ENCODE assay signal across 18 cellular contexts in genomic region chr21:46443910-46444309, GRCh38. TPM values are rescaled to one million over a fixed set of nuclear protein-coding genes. Genes with fewer than 3 reads are reported as not detected.
A peak's percentile ranks its signal among the peaks of the same experiment; 100 is the strongest.
DNase-seq lines count a peak whose midpoint lies in the region; ATAC-seq, FAIRE-seq and TF ChIP-seq lines count a peak whose summit lies in the region.
"Had no signal": no experiment of that assay in that cellular context is flagged by ENCODE, and none has a peak within 500 bp of the region (broad histone marks: within the 10 kb centered on the region; RNA-seq: fewer than 3 reads in every experiment).

No MANE protein-coding gene starts in this region.

- H3K9me3 Mint-ChIP-seq in GM23338, result peaks cover 10% of the 10 kb centered on the region
- H3K9me3 Mint-ChIP-seq in T-cell, result peaks cover 0 to 9% (median 8%) of the 10 kb centered on the region in 3 donors

- TF ChIP-seq CTCF in GM23338 (conservative IDR thresholded peaks at IDR 0.05; ENCODE audit: low read depth in 2 of 2), result no peak
- TF ChIP-seq CTCF in heart left ventricle (IDR thresholded peaks at IDR 0.05), result no peak

- no peaks in the 10 kb centered on the region for H3K79me2 ChIP-seq in GM23338 (replicated peaks; ENCODE audit: insufficient read depth)

- peaks cover 10% of the 10 kb centered on the region; the same call in 1 of the 2 replicates for H3K36me3 ChIP-seq in GM23338 (ENCODE audit: insufficient read depth)
- peaks cover 2 to 71% (median 61%) of the 10 kb centered on the region in 9 donors for H3K36me3 ChIP-seq in heart left ventricle

- ATAC-seq in GM23338 (peak; percentile 37), T-cell (replicated peaks in 1 of 4) (no peak), heart left ventricle (peak; percentile 79 to 91 (median 87)), GM19351 (IDR thresholded peaks at IDR 0.05; ENCODE audit: unreplicated experiment) (no peak)

- H4K20me1 ChIP-seq in GM23338 (replicated peaks; ENCODE audit: insufficient read depth), result no peaks in the 10 kb centered on the region
- H4K20me1 ChIP-seq: BLaER1 had no signal

- H3K4me1 ChIP-seq in GM23338 (ENCODE audit: insufficient read depth) (no peaks in the 10 kb centered on the region), heart left ventricle (peaks cover 0 to 16% (median 10%) of the 10 kb centered on the region in 12 donors)
- H3K4me1 ChIP-seq: BLaER1 had no signal

- no peak for FAIRE-seq in H54 (lab: Jason Lieb, UNC)

- H3K4me3 ChIP-seq in GM23338 (no peak overlapping the region), heart left ventricle (no peak overlapping the region)
- H3K4me3 ChIP-seq: BLaER1, GM23248 had no signal

- H2AFZ ChIP-seq in GM23338, result no peak overlapping the region
- H2AFZ ChIP-seq: GM23248 had no signal

- POLR2A ChIA-PET in T-cell (lab: Charles Lee), result no interaction called here

- no peak for TF ChIP-seq POLR2A in heart left ventricle (IDR thresholded peaks at IDR 0.05)
- no peak for TF ChIP-seq POLR2A in H54 (IDR thresholded peaks at IDR 0.05; ENCODE audit: low read depth, low read length)

- peak overlapping the region; percentile 69 for H3K27ac Mint-ChIP-seq in GM23338
- H3K27ac Mint-ChIP-seq in T-cell, result peak overlapping the region; percentile 47 to 62
- H3K27ac Mint-ChIP-seq: activated naive CD4-positive, alpha-beta T cell treated with anti-CD3 and anti-CD28 coated beads, Interleukin-2, amount 10 ng/mL, durations not matched to agents 7 days and 5 days; IgD-negative memory B cell; T-helper 2 cell treated with Interferon-gamma antibody and Interleukin-4, amounts not matched to agents 5 μg/mL and 100 μg/mL, for 36 hours had no signal

- H3K27me3 Mint-ChIP-seq in GM23338 (ENCODE audit: insufficient read depth, low read depth, poor library complexity), result peaks cover 10% of the 10 kb centered on the region
- no peaks in the 10 kb centered on the region for H3K27me3 Mint-ChIP-seq in T-cell
- H3K27me3 Mint-ChIP-seq: activated naive CD4-positive, alpha-beta T cell treated with anti-CD3 and anti-CD28 coated beads, Interleukin-2, amount 10 ng/mL, durations not matched to agents 7 days and 5 days; IgD-negative memory B cell had no signal

- CTCF ChIA-PET in T-cell (lab: Charles Lee), result no interaction called here

- H3K36me3 Mint-ChIP-seq in GM23338 (ENCODE audit: low read depth) (peaks cover 83% of the 10 kb centered on the region), T-cell (peaks cover 49% of the 10 kb centered on the region)

- H3K27ac ChIP-seq in GM23338 (ENCODE audit: low read depth) (no peak overlapping the region), heart left ventricle (peak overlapping the region in 6 of 12 donors; percentile 34 to 59 (median 44))
- H3K27ac ChIP-seq: BLaER1, GM23248 had no signal

- H3K27me3 ChIP-seq in GM23338 (ENCODE audit: insufficient read depth), result no peaks in the 10 kb centered on the region
- H3K27me3 ChIP-seq in heart left ventricle, result no peaks in the 10 kb centered on the region
- H3K27me3 ChIP-seq: BLaER1 had no signal

- H3F3A ChIP-seq in GM23338 (replicated peaks; ENCODE audit: low read depth), result 0 out of 2 replicates have a peak, but pooled peaks cover 6% of the 10 kb centered on the region

- H3K4me3 Mint-ChIP-seq in GM23338 (no peak overlapping the region), T-cell (no peak overlapping the region)
- H3K4me3 Mint-ChIP-seq: activated naive CD4-positive, alpha-beta T cell treated with anti-CD3 and anti-CD28 coated beads, Interleukin-2, amount 10 ng/mL, durations not matched to agents 7 days and 5 days; IgD-negative memory B cell; T-helper 2 cell treated with Interferon-gamma antibody and Interleukin-4, amounts not matched to agents 5 μg/mL and 100 μg/mL, for 36 hours had no signal

- WGBS in heart left ventricle, 4 donors, result 35 to 45% (median 42%) methylated on average over 8 of the region's 8 CpGs

- peaks cover 18% of the 10 kb centered on the region for H3K4me1 Mint-ChIP-seq in GM23338
- H3K4me1 Mint-ChIP-seq in T-cell, result peaks cover 0 to 6% (median 5%) of the 10 kb centered on the region in 3 donors
- H3K4me1 Mint-ChIP-seq: activated naive CD4-positive, alpha-beta T cell treated with anti-CD3 and anti-CD28 coated beads, Interleukin-2, amount 10 ng/mL, durations not matched to agents 7 days and 5 days had no signal

- H3K9me2 ChIP-seq in GM23338 (ENCODE audit: insufficient read depth), result no peaks in the 10 kb centered on the region

- intact Hi-C loops in heart left ventricle (cut with DNase I) (no loop called here), posterior vena cava (cut with DNase I) (no loop called here)

- DNase-seq in GM23338 (ENCODE audit: low spot score) (no peak), T-cell (no peak), heart left ventricle (peak in 4 of 5 donors; percentile 51 to 71 (median 58)), posterior vena cava (ENCODE audit: low spot score) (peak; percentile 57), H54 (ENCODE audit: insufficient read length, low spot score) (no peak), NCI-H69 (lab: John Stamatoyannopoulos, UW) (no peak)
- DNase-seq: activated naive CD4-positive, alpha-beta T cell treated with anti-CD3 and anti-CD28 coated beads, Interleukin-2, amount 10 ng/mL, durations not matched to agents 7 days and 5 days; GM23248; islet precursor cell; mesenchymal stem cell; NCI-H1694 treated with DMSO at 0.1 percent for 48 hours; NCI-H226; SIG-M5; stimulated activated CD4-positive, alpha-beta T cell treated with anti-CD3 and anti-CD28 coated beads, Interleukin-4, amount 100 ng/mL, for 24 hours had no signal

- H3K4me2 ChIP-seq in GM23338, result no peak overlapping the region
- H3K4me2 ChIP-seq: BLaER1 had no signal

- peaks cover 0 to 11% (median 0%) of the 10 kb centered on the region in 12 donors for H3K9me3 ChIP-seq in heart left ventricle

TF ChIP-seq in GM23338, 12 proteins besides CTCF, POLR2A, EP300 and RAD21 (continues in another document):
- no peak for TF ChIP-seq REST (IDR thresholded peaks at IDR 0.05; ENCODE audit: unreplicated experiment)
- no peak for TF ChIP-seq EZH2 (IDR thresholded peaks at IDR 0.05; ENCODE audit: low read depth, unreplicated experiment)
- no peak for TF ChIP-seq STAT1 (IDR thresholded peaks at IDR 0.05; ENCODE audit: unreplicated experiment)
- TF ChIP-seq ZNF331 (CRISPR knock-in tag; IDR thresholded peaks at IDR 0.05; ENCODE audit: low read depth), result no peak
- TF ChIP-seq ZNF114 (CRISPR knock-in tag; IDR thresholded peaks at IDR 0.05), result no peak
- TF ChIP-seq NANOG (IDR thresholded peaks at IDR 0.05; ENCODE audit: borderline replicate concordance), result no peak
- no peak for TF ChIP-seq JUNB (IDR thresholded peaks at IDR 0.05; ENCODE audit: unreplicated experiment)
- TF ChIP-seq POLR2AphosphoS5 (IDR thresholded peaks at IDR 0.05; ENCODE audit: low read depth), result no peak
- no peak for TF ChIP-seq EZH2phosphoT487 (IDR thresholded peaks at IDR 0.05; ENCODE audit: unreplicated experiment)
- no peak for TF ChIP-seq CREB1 (CRISPR knock-in tag; IDR thresholded peaks at IDR 0.05; ENCODE audit: low read depth)
- TF ChIP-seq ETS1 (IDR thresholded peaks at IDR 0.05), result no peak

RNA-seq across cellular contexts. Expression of gene DIP2A, which starts 14.8 kb away (rescaled TPM):
- total RNA-seq in GM23338 (2014; rRNA removed; shearing (Covaris generic)), result 34.4 and 36.3 TPM in 2 replicates
- polyA plus RNA-seq in GM23338 (2016; fragmentation: Nextera tagmentation; extraction: Ambion mirVana), result 15.9 and 18.5 TPM in 2 replicates
- total RNA-seq in T-cell, result 100 to 1,000 TPM; 113 to 132 (median 128) TPM
- 10 to 100 TPM; 17.1 to 31.9 (median 22.6) TPM for total RNA-seq in heart left ventricle
- polyA plus RNA-seq in heart left ventricle, result 10 to 100 TPM; 13.4 to 26.3 TPM
- total RNA-seq in posterior vena cava, result 10 to 100 TPM; 24.3 to 26.4 TPM

Comparison
In these comparisons a context has a peak if more than half of its experiments do, and no peak if none do; other contexts are left out.
1. ATAC-seq: peak in GM23338 (single experiment) and heart left ventricle (4 of 4); none in T-cell (0 of 4) and GM19351 (single experiment).
2. DNase-seq: peak in heart left ventricle (4 of 5) and posterior vena cava (single experiment); none in GM23338 (single experiment), T-cell (0 of 34), H54 (single experiment) and NCI-H69 (single experiment).